In genomic region chr15:74291101-74292071, GRCh38 we compare ENCODE assay signal across 9 cellular contexts. TPM values are rescaled to one million over a fixed set of nuclear protein-coding genes. Genes with fewer than 3 reads are reported as not detected.
A peak's percentile ranks its signal among the peaks of the same experiment; 100 is the strongest.
DNase-seq lines count a peak whose midpoint lies in the region; ATAC-seq and TF ChIP-seq lines count a peak whose summit lies in the region.
"Had no signal": no experiment of that assay in that cellular context is flagged by ENCODE, and none has a peak within 500 bp of the region (broad histone marks: within the 10 kb centered on the region; RNA-seq: fewer than 3 reads in every experiment).

No MANE protein-coding gene starts in this region.

- H3K4me1 Mint-ChIP-seq in CD4-positive, alpha-beta T cell (ENCODE audit: low read depth), result no peaks in the 10 kb centered on the region
- peaks cover 7% of the 10 kb centered on the region for H3K4me1 Mint-ChIP-seq in activated naive CD4-positive, alpha-beta T cell treated with anti-CD3 and anti-CD28 coated beads for 36 hours (ENCODE audit: low read depth)

- intact Hi-C loops in CD4-positive, alpha-beta T cell (cut with DNase I, micrococcal nuclease), result no loop called here
- intact Hi-C loops in activated naive CD4-positive, alpha-beta T cell treated with anti-CD3 and anti-CD28 coated beads for 36 hours (cut with micrococcal nuclease), result no loop called here
- intact Hi-C loops in Right ventricle myocardium superior (cut with DNase I), result no loop called here
- intact Hi-C loops in posterior vena cava (cut with DNase I), result no loop called here
- intact Hi-C loops in uterus (cut with DNase I; ENCODE audit: low total_unique reads), result no loop called here
- intact Hi-C loops in vagina (cut with DNase I), result no loop called here

- no peak overlapping the region for H3K27ac Mint-ChIP-seq in CD4-positive, alpha-beta T cell
- H3K27ac Mint-ChIP-seq in activated naive CD4-positive, alpha-beta T cell treated with anti-CD3 and anti-CD28 coated beads for 36 hours, result no peak overlapping the region

- H3K36me3 ChIP-seq in HUES48 (ENCODE audit: control insufficient read depth, insufficient read depth, low read length) (no peaks in the 10 kb centered on the region), SJCRH30 (no peaks in the 10 kb centered on the region), uterus (no peaks in the 10 kb centered on the region), vagina (no peaks in the 10 kb centered on the region)
- H3K36me3 ChIP-seq: suprapubic skin had no signal

- ATAC-seq in CD4-positive, alpha-beta T cell (ENCODE audit: poor library complexity), result peak; percentile 41
- ATAC-seq in Right ventricle myocardium superior (ENCODE audit: poor library complexity), result peak; percentile 89

- CTCF ChIA-PET in CD4-positive, alpha-beta T cell (lab: Charles Lee), result no interaction called here
- CTCF ChIA-PET in activated naive CD4-positive, alpha-beta T cell treated with anti-CD3 and anti-CD28 coated beads for 36 hours (lab: Charles Lee), result interaction anchor here (0.6 kb wide), 1 partner anchor 30 kb away, joined by 3 read pairs; no protein-coding TSS in a partner anchor

- no peaks in the 10 kb centered on the region for H3K9me3 ChIP-seq in CD4-positive, alpha-beta T cell (ENCODE audit: control insufficient read depth, low read length)
- no peaks in the 10 kb centered on the region for H3K9me3 ChIP-seq in HUES48 (ENCODE audit: control insufficient read depth, insufficient read depth, low read length)
- H3K9me3 ChIP-seq in SJCRH30 (replicated peaks), result no peaks in the 10 kb centered on the region
- H3K9me3 ChIP-seq in uterus, result no peaks in the 10 kb centered on the region
- H3K9me3 ChIP-seq in vagina, result no peaks in the 10 kb centered on the region
- H3K9me3 ChIP-seq: suprapubic skin had no signal

- H3K4me3 Mint-ChIP-seq in CD4-positive, alpha-beta T cell, result no peak overlapping the region
- H3K4me3 Mint-ChIP-seq in activated naive CD4-positive, alpha-beta T cell treated with anti-CD3 and anti-CD28 coated beads for 36 hours, result no peak overlapping the region

- POLR2A ChIA-PET in CD4-positive, alpha-beta T cell (lab: Charles Lee), result no interaction called here

- TF ChIP-seq POLR2A in uterus (IDR thresholded peaks at IDR 0.05) (no peak), vagina (IDR thresholded peaks at IDR 0.05) (no peak)

- no peak overlapping the region for H3K27ac ChIP-seq in CD4-positive, alpha-beta T cell (ENCODE audit: low read depth, low read length)
- H3K27ac ChIP-seq in HUES48 (ENCODE audit: low read depth, low read length), result peak overlapping the region; percentile 85
- no peak overlapping the region for H3K27ac ChIP-seq in SJCRH30
- H3K27ac ChIP-seq in uterus, result no peak overlapping the region
- H3K27ac ChIP-seq in vagina, result no peak overlapping the region
- H3K27ac ChIP-seq: suprapubic skin had no signal

- H3K27me3 Mint-ChIP-seq in CD4-positive, alpha-beta T cell, result peaks cover 64% of the 10 kb centered on the region
- H3K27me3 Mint-ChIP-seq in activated naive CD4-positive, alpha-beta T cell treated with anti-CD3 and anti-CD28 coated beads for 36 hours (ENCODE audit: low read depth), result peaks cover 28% of the 10 kb centered on the region

- peak overlapping the region; percentile 49 for H3K4me3 ChIP-seq in HUES48 (ENCODE audit: low read depth, low read length)
- H3K4me3 ChIP-seq in SJCRH30, result no peak overlapping the region
- H3K4me3 ChIP-seq in uterus, result no peak overlapping the region
- H3K4me3 ChIP-seq in vagina, result no peak overlapping the region
- H3K4me3 ChIP-seq: suprapubic skin had no signal

- H3K27me3 ChIP-seq in CD4-positive, alpha-beta T cell (ENCODE audit: control insufficient read depth, insufficient read depth, low read length), result peaks cover 24% of the 10 kb centered on the region
- peaks cover 64% of the 10 kb centered on the region for H3K27me3 ChIP-seq in HUES48 (ENCODE audit: control insufficient read depth, insufficient read depth, low read length)
- no peaks in the 10 kb centered on the region for H3K27me3 ChIP-seq in SJCRH30
- no peaks in the 10 kb centered on the region for H3K27me3 ChIP-seq in uterus
- H3K27me3 ChIP-seq in vagina, result no peaks in the 10 kb centered on the region

- H3K36me3 Mint-ChIP-seq in CD4-positive, alpha-beta T cell (ENCODE audit: low read depth), result no peaks in the 10 kb centered on the region
- H3K36me3 Mint-ChIP-seq in activated naive CD4-positive, alpha-beta T cell treated with anti-CD3 and anti-CD28 coated beads for 36 hours (ENCODE audit: low read depth), result no peaks in the 10 kb centered on the region

- TF ChIP-seq CTCF in CD4-positive, alpha-beta T cell (IDR thresholded peaks at IDR 0.05), result no peak
- TF ChIP-seq CTCF in uterus (IDR thresholded peaks at IDR 0.05), result no peak
- TF ChIP-seq CTCF in vagina (IDR thresholded peaks at IDR 0.05), result no peak

- H3K9ac ChIP-seq in HUES48 (ENCODE audit: low read depth, low read length), result no peak overlapping the region

- H3K9me3 Mint-ChIP-seq in CD4-positive, alpha-beta T cell, result no peaks in the 10 kb centered on the region
- no peaks in the 10 kb centered on the region for H3K9me3 Mint-ChIP-seq in activated naive CD4-positive, alpha-beta T cell treated with anti-CD3 and anti-CD28 coated beads for 36 hours

- H3K4me1 ChIP-seq in HUES48 (ENCODE audit: control insufficient read depth, insufficient read depth, low read length), result peaks cover 14% of the 10 kb centered on the region
- peaks cover 9% of the 10 kb centered on the region for H3K4me1 ChIP-seq in SJCRH30
- no peaks in the 10 kb centered on the region for H3K4me1 ChIP-seq in uterus
- H3K4me1 ChIP-seq in vagina, result no peaks in the 10 kb centered on the region
- H3K4me1 ChIP-seq: suprapubic skin had no signal

- DNase-seq in CD4-positive, alpha-beta T cell, result peak; percentile 37 to 63 (median 52)
- DNase-seq in SJCRH30 (peak; percentile 89 to 92), Right ventricle myocardium superior (peak; percentile 88), posterior vena cava (ENCODE audit: low spot score) (peak; percentile 95), uterus (peak; percentile 61 to 76), vagina (ENCODE audit: extremely low spot score in 2 of 2) (no peak)
- DNase-seq in activated naive CD4-positive, alpha-beta T cell treated with anti-CD3 and anti-CD28 coated beads for 36 hours, result peak; percentile 87

RNA-seq across cellular contexts. Expression of gene CCDC33, which starts 55.3 kb away (rescaled TPM):
- not detected for total RNA-seq in CD4-positive, alpha-beta T cell
- total RNA-seq in SJCRH30 (2014; rRNA removed; shearing (Covaris generic)), result 0.38 and 1.2 TPM in 2 replicates
- not detected for total RNA-seq in activated naive CD4-positive, alpha-beta T cell treated with anti-CD3 and anti-CD28 coated beads for 36 hours
- total RNA-seq in Right ventricle myocardium superior (not detected), posterior vena cava (not detected), uterus (1 to 10 TPM; 1.4 to 2.8 (median 1.7) TPM), vagina (not detected)

Comparison
In these comparisons a context has a peak if more than half of its experiments do, and no peak if none do; other contexts are left out.
1. DNase-seq: peak in CD4-positive, alpha-beta T cell (10 of 10), SJCRH30 (2 of 2), activated naive CD4-positive, alpha-beta T cell treated with anti-CD3 and anti-CD28 coated beads for 36 hours (single experiment), Right ventricle myocardium superior (single experiment), posterior vena cava (single experiment) and uterus (2 of 2); none in vagina (0 of 2).